8 cellular contexts compared by ENCODE assay signal in the genomic region with DNA sequence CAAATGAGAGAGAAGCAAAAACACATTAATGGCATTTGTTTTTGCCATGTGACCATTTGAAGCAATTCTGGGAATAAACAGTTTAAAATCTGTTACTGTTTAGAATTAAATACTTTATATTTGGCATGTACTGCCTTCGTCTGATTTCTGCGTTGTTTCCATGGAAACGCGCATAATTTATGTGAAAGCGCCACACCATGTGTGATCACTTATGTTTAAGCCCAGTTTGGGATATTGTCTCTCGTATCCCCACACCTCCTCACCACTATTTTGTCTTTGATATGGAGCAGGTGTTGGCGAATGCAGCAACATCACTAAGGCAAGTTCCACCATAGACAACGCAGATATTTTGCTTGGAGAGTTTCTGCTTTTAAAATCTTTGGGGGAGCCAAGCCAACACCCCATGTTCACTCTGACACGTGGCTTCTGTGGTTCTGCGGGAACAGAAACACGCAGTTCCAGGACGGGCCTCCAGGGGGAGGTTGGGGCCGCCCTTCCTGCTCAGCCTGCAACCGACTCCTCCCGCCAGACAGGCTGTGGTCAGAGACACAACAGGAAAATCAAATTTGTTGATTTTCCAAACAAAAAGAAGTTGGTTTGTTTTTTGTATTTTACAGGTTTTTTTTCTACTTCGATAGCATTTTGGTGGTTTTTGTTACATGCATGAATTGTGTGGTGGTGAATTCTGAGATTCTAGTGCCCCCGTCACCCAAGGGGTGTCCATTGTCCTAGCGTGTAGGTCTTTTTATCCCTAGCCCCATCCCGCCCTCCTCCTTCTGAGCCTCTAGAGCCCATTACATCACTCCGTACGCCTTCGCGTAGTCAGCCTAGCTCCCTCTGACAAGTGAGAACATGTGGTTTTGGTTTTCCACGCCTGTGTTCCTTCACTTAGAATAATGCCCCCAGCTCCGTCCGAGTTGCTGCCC.
DNase-seq lines count a peak whose midpoint lies in the region; ATAC-seq, FAIRE-seq and TF ChIP-seq lines count a peak whose summit lies in the region.

No MANE protein-coding gene starts in this region.

- TF ChIP-seq EP300 in GM12878 (IDR thresholded peaks at IDR 0.05; ENCODE audit: borderline replicate concordance in 1 of 2, control insufficient read depth in 1 of 2, low read depth in 2 of 2, low read length in 2 of 2) = no peak

- no peak for ATAC-seq in CD4-positive, CD25-positive, alpha-beta regulatory T cell (ENCODE audit: low read depth in 2 of 2)
- ATAC-seq in GM12878 = peak; percentile 63
- no peak for ATAC-seq in HG03196 (IDR thresholded peaks at IDR 0.05; ENCODE audit: unreplicated experiment)
- ATAC-seq in HG02588 (IDR thresholded peaks at IDR 0.05; ENCODE audit: unreplicated experiment) = no peak

- RAD21 ChIA-PET in GM12878 (lab: Charles Lee; ENCODE audit: unreplicated experiment) = no interaction called here

- no peaks in the 10 kb centered on the region for H3K79me2 ChIP-seq in GM12878 (ENCODE audit: control insufficient read depth, insufficient read depth, low read length)

- TF ChIP-seq POLR2A in GM12878 (IDR thresholded peaks at IDR 0.05; ENCODE audit: low read depth, low read length) (no peak), spleen (IDR thresholded peaks at IDR 0.05) (no peak)

- H3K4me1 ChIP-seq in CD4-positive, CD25-positive, alpha-beta regulatory T cell (ENCODE audit: control insufficient read depth, insufficient read depth, low read length, poor library complexity, severe bottlenecking) = peaks cover 52% of the 10 kb centered on the region
- peaks cover 34% of the 10 kb centered on the region for H3K4me1 ChIP-seq in GM12878 (ENCODE audit: control insufficient read depth, insufficient read depth, low read length)
- peaks cover 0 to 44% (median 33%) of the 10 kb centered on the region in 6 donors for H3K4me1 ChIP-seq in spleen

- 58% methylated on average over 26 of the region's 26 CpGs for WGBS in GM12878 (ENCODE audit: insufficient coverage, insufficient replicate concordance, low lambda C conversion rate, missing lambda C conversion rate)
- WGBS in spleen, 5 donors = 43 to 49% (median 45%) methylated on average over 26 of the region's 26 CpGs

- TF ChIP-seq CTCF in GM12878 (IDR thresholded peaks at IDR 0.05 in 2 of 3, conservative IDR thresholded peaks at IDR 0.05 in 1 of 3; ENCODE audit: control insufficient read depth in 2 of 3, extremely low read depth in 1 of 3, insufficient read depth in 1 of 3, low read depth in 3 of 3, low read length in 3 of 3) = peak; percentile 54 to 73 (median 68)
- TF ChIP-seq CTCF in spleen (IDR thresholded peaks at IDR 0.05 in 8 of 11, conservative IDR thresholded peaks at IDR 0.05 in 3 of 11) = peak; percentile 64 to 92 (median 76)

- SMC1A ChIA-PET in GM12878 (lab: Charles Lee; ENCODE audit: uncharacterized antibody, unreplicated experiment) = interaction anchor here (0.8 kb wide), 1 partner anchor 12 kb away, joined by 3 read pairs; no protein-coding TSS in a partner anchor

- no peak overlapping the region for H2AFZ ChIP-seq in GM12878 (ENCODE audit: control insufficient read depth, low read depth, low read length)

- H3K27me3 ChIP-seq in CD4-positive, CD25-positive, alpha-beta regulatory T cell (ENCODE audit: control insufficient read depth, insufficient read depth, low read length) = no peaks in the 10 kb centered on the region
- H3K27me3 ChIP-seq in H7 (ENCODE audit: control insufficient read depth, insufficient read depth, low read length) (no peaks in the 10 kb centered on the region), GM12878 (replicated peaks in 1 of 2; ENCODE audit: control insufficient read depth in 2 of 2, insufficient read depth in 2 of 2, low read length in 1 of 2) (no peaks in the 10 kb centered on the region), spleen (replicated peaks in 1 of 7) (peaks cover 0 to 38% (median 11%) of the 10 kb centered on the region in 7 donors)

- H3K36me3 Mint-ChIP-seq in CD4-positive, CD25-positive, alpha-beta regulatory T cell = no peaks in the 10 kb centered on the region

- POLR2A ChIA-PET in GM12878 (lab: Charles Lee) = no interaction called here

- TF ChIP-seq RAD21 in GM12878 (IDR thresholded peaks at IDR 0.05; ENCODE audit: insufficient read depth, low read depth, low read length) = peak; percentile 52

- H3K4me3 ChIP-seq in CD4-positive, CD25-positive, alpha-beta regulatory T cell (ENCODE audit: low read depth, low read length) = no peak overlapping the region
- no peak overlapping the region for H3K4me3 ChIP-seq in H7 (ENCODE audit: insufficient read depth, low read depth, low read length)
- no peak overlapping the region for H3K4me3 ChIP-seq in GM12878
- H3K4me3 ChIP-seq in spleen = no peak overlapping the region

- no peak for FAIRE-seq in GM12878 (lab: Jason Lieb, UNC)

- H3K27ac Mint-ChIP-seq in CD4-positive, CD25-positive, alpha-beta regulatory T cell = no peak overlapping the region

- no peaks in the 10 kb centered on the region for H3K36me3 ChIP-seq in CD4-positive, CD25-positive, alpha-beta regulatory T cell (ENCODE audit: control insufficient read depth, insufficient read depth, low read length)
- H3K36me3 ChIP-seq in H7 (replicated peaks; ENCODE audit: control insufficient read depth, insufficient read depth, low read length) (no peaks in the 10 kb centered on the region), GM12878 (ENCODE audit: control insufficient read depth in 2 of 2, insufficient read depth in 2 of 2, low read length in 1 of 2) (no peaks in the 10 kb centered on the region), spleen (no peaks in the 10 kb centered on the region)

- peaks cover 15 to 57% (median 39%) of the 10 kb centered on the region in 4 donors for H3K4me1 Mint-ChIP-seq in CD4-positive, CD25-positive, alpha-beta regulatory T cell

- H3K9me3 ChIP-seq in CD4-positive, CD25-positive, alpha-beta regulatory T cell (ENCODE audit: control insufficient read depth in 2 of 2, low read length in 2 of 2) = no peaks in the 10 kb centered on the region
- H3K9me3 ChIP-seq in GM12878 (replicated peaks; ENCODE audit: control insufficient read depth, insufficient read depth, low read length) (peaks cover 2% of the 10 kb centered on the region; the same call in 2 of the 3 replicates), spleen (no peaks in the 10 kb centered on the region)

- no peaks in the 10 kb centered on the region for H4K20me1 ChIP-seq in GM12878 (ENCODE audit: control insufficient read depth, insufficient read depth)

- in situ Hi-C loops in GM12878 (cut with MboI) = no loop called here

- H3K9me3 Mint-ChIP-seq in CD4-positive, CD25-positive, alpha-beta regulatory T cell = no peaks in the 10 kb centered on the region

- peak overlapping the region in 2 of 4 donors; percentile 47 to 68 for H3K4me3 Mint-ChIP-seq in CD4-positive, CD25-positive, alpha-beta regulatory T cell

- H3K27ac ChIP-seq in CD4-positive, CD25-positive, alpha-beta regulatory T cell (ENCODE audit: insufficient read depth, low read length, poor library complexity, severe bottlenecking) = no peak overlapping the region
- H3K27ac ChIP-seq in GM12878 (ENCODE audit: control insufficient read depth, insufficient read depth) = no peak overlapping the region
- no peak overlapping the region for H3K27ac ChIP-seq in spleen

- H3K4me2 ChIP-seq in GM12878 (ENCODE audit: control insufficient read depth, insufficient read depth) = no peak overlapping the region

- H3K27me3 Mint-ChIP-seq in CD4-positive, CD25-positive, alpha-beta regulatory T cell = peaks cover 5% of the 10 kb centered on the region

- no TSS peak for BruUV-seq in GM12878 (replicated peaks; lab: Mats Ljungman, UMichigan)

- DNase-seq in CD4-positive, CD25-positive, alpha-beta regulatory T cell = peak; percentile 30 to 67 (median 41)
- DNase-seq in H7 (peak; percentile 92), T-helper 1 cell (peak in 4 of 5 donors; percentile 33 to 61 (median 36)), GM12878 (ENCODE audit: low read depth, low spot score) (no peak), hypothalamus (lab: John Stamatoyannopoulos, UW) (peak in 49 of 51 donors; percentile 19 to 86 (median 67)), spleen (peak; percentile 92)

- intact Hi-C loops in GM12878 (cut with micrococcal nuclease; ENCODE audit: unreplicated experiment) = no loop called here
- intact Hi-C loops in spleen (cut with DNase I; ENCODE audit: low total_unique reads) = no loop called here

- no peak overlapping the region for H3K9ac ChIP-seq in GM12878 (ENCODE audit: control insufficient read depth, insufficient read depth, low read length)

- CTCF ChIA-PET in GM12878 (lab: Yijun Ruan, JAX) = interaction anchor here (1.0 kb wide), 1 partner anchor 112 kb away, joined by 3 read pairs; no protein-coding TSS in a partner anchor

TF ChIP-seq in GM12878, 131 proteins besides CTCF, POLR2A, EP300 and RAD21:
- TF ChIP-seq HCFC1 (IDR thresholded peaks at IDR 0.05; ENCODE audit: low read length) (no peak), CREM (IDR thresholded peaks at IDR 0.05; ENCODE audit: low read depth) (0 out of 2 replicates have a peak, but pooled peaks have one; percentile 20), RUNX3 (IDR thresholded peaks at IDR 0.05; ENCODE audit: low read length) (peak; percentile 77), ZNF24 (IDR thresholded peaks at IDR 0.05) (no peak), LARP7 (IDR thresholded peaks at IDR 0.05) (no peak), CBFB (IDR thresholded peaks at IDR 0.05; ENCODE audit: low read depth) (0 out of 2 replicates have a peak, but pooled peaks have one; percentile 51), RAD51 (IDR thresholded peaks at IDR 0.05) (peak; percentile 15; the same call in 1 of the 2 replicates), YY1 (IDR thresholded peaks at IDR 0.05; ENCODE audit: low read depth, low read length) (0 out of 2 replicates have a peak, but pooled peaks have one; percentile 23), SMC3 (IDR thresholded peaks at IDR 0.05; ENCODE audit: borderline replicate concordance, low read length) (peak; percentile 35; the same call in 1 of the 2 replicates)
- TF ChIP-seq, protein P1, sequence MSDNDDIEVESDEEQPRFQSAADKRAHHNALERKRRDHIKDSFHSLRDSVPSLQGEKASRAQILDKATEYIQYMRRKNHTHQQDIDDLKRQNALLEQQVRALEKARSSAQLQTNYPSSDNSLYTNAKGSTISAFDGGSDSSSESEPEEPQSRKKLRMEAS (IDR thresholded peaks at IDR 0.05; ENCODE audit: low read depth, low read length) = peak; percentile 49
- TF ChIP-seq, protein P2, sequence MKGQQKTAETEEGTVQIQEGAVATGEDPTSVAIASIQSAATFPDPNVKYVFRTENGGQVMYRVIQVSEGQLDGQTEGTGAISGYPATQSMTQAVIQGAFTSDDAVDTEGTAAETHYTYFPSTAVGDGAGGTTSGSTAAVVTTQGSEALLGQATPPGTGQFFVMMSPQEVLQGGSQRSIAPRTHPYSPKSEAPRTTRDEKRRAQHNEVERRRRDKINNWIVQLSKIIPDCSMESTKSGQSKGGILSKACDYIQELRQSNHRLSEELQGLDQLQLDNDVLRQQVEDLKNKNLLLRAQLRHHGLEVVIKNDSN (IDR thresholded peaks at IDR 0.05; ENCODE audit: borderline replicate concordance, extremely low read length, insufficient read depth, low read depth, low read length) = peak; percentile 16
TF ChIP-seq in GM12878: peak in this region for 8.
